Comparison of ENCODE assay signal across 8 cellular contexts in genomic region chr19:6218497-6219146, GRCh38.
DNase-seq lines count a peak whose midpoint lies in the region; ATAC-seq and TF ChIP-seq lines count a peak whose summit lies in the region.

No MANE protein-coding gene starts in this region.

- no peaks in the 10 kb centered on the region for H3K27me3 ChIP-seq in neutrophil

- peak; percentile 90 for DNase-seq in DMS 273 (lab: John Stamatoyannopoulos, UW; ENCODE audit: unreplicated experiment)
- DNase-seq in HS-27A (ENCODE audit: low read depth): peak; percentile 24
- DNase-seq in RPMI8226: peak; percentile 74
- DNase-seq in activated T-helper 1 cell treated with anti-CD3 and anti-CD28 coated beads, Interleukin-2, amount 50 U/mL, for 16 hours (ENCODE audit: low read depth in 1 of 2, low spot score in 1 of 2): peak; percentile 65 to 68
- peak; percentile 73 for DNase-seq in fibroblast of the conjunctiva (ENCODE audit: low read depth)
- peak; percentile 92 for DNase-seq in superior temporal gyrus (ENCODE audit: extremely low spot score)

- no peak for ATAC-seq in HG03095 (IDR thresholded peaks at IDR 0.05; ENCODE audit: unreplicated experiment)

- no peak overlapping the region for H3K4me3 ChIP-seq in neutrophil (ENCODE audit: low read depth in 1 of 2, low read length in 1 of 2)

- peaks cover 94% of the 10 kb centered on the region for H3K36me3 ChIP-seq in neutrophil

- no peaks in the 10 kb centered on the region for H3K4me1 ChIP-seq in neutrophil (ENCODE audit: control insufficient read depth in 1 of 2, insufficient read depth in 1 of 2, low read depth in 1 of 2, low read length in 1 of 2)

- H3K9me3 ChIP-seq in neutrophil: no peaks in the 10 kb centered on the region

- no peak overlapping the region for H3K27ac ChIP-seq in neutrophil

- peak; percentile 97 for TF ChIP-seq CTCF in neutrophil (IDR thresholded peaks at IDR 0.05)

Comparison
In these comparisons a context has a peak if more than half of its experiments do, and no peak if none do; other contexts are left out.
1. DNase-seq: peak in every context shown above with its lines; median percentile 92 in superior temporal gyrus; 90 in DMS 273; 74 in RPMI8226; 73 in fibroblast of the conjunctiva; 66 in activated T-helper 1 cell treated with anti-CD3 and anti-CD28 coated beads, Interleukin-2, amount 50 U/mL, for 16 hours; 24 in HS-27A.